In the genomic region with DNA sequence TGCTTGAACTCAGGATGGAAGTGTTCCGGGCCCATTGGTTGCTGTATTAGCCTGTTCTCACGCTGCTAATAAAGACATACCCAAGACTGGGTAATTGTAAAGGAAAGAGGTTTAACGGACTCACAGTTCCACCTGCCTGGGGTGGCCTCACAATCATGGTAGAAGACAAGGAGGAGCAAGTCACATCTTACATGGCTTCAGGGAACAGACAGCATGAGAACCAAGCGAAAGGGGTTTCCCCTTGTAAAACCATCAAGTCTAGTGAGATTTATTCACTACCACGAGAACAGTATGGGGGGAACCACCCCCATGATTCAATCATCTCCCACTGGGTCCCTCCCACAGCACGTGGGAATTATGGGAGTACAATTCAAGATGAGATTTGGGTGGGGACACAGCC, we compare ENCODE assay signal across 1 cellular context.
A peak's percentile ranks its signal among the peaks of the same experiment; 100 is the strongest.
TF ChIP-seq lines count a peak whose summit lies in the region.

No MANE protein-coding gene starts in this region.

TF ChIP-seq in K562, 482 proteins besides CTCF, POLR2A, EP300 and RAD21:
- TF ChIP-seq ZNF431 (CRISPR knock-in tag; IDR thresholded peaks at IDR 0.05) = 0 out of 2 replicates have a peak, but pooled peaks have one; percentile 63
